8 cellular contexts compared by ENCODE assay signal in genomic region chr15:90231028-90232017, GRCh38.
A peak's percentile ranks its signal among the peaks of the same experiment; 100 is the strongest.
DNase-seq lines count a peak whose midpoint lies in the region; ATAC-seq lines count a peak whose summit lies in the region.

No MANE protein-coding gene starts in this region.

- ATAC-seq in GM18498 (IDR thresholded peaks at IDR 0.05; ENCODE audit: unreplicated experiment) (peak; percentile 18), HG03469 (IDR thresholded peaks at IDR 0.05; ENCODE audit: unreplicated experiment) (no peak), GM21381 (IDR thresholded peaks at IDR 0.05; ENCODE audit: unreplicated experiment) (no peak)

- peak; percentile 60 for DNase-seq in activated CD4-positive, CD25-positive, alpha-beta regulatory T cell treated with anti-CD3 and anti-CD28 coated beads, Interleukin-2, amount 50 U/mL, for 72 hours
- peak; percentile 38 to 60 (median 42) for DNase-seq in stimulated activated CD4-positive, alpha-beta T cell treated with anti-CD3 and anti-CD28 coated beads, Interleukin-12 subunit alpha, Interleukin-12 subunit beta, amount 100 ng/mL, for 48 hours (ENCODE audit: low read depth in 2 of 3, low spot score in 1 of 3)
- DNase-seq in HuH-7.5 (ENCODE audit: low spot score) (no peak), SW 1271 (lab: John Stamatoyannopoulos, UW) (no peak)

- peak overlapping the region; percentile 10 for H3K27ac ChIP-seq in cingulate gyrus (ENCODE audit: low read depth, low read length)

Comparison
In these comparisons a context has a peak if more than half of its experiments do, and no peak if none do; other contexts are left out.
1. DNase-seq: peak in activated CD4-positive, CD25-positive, alpha-beta regulatory T cell treated with anti-CD3 and anti-CD28 coated beads, Interleukin-2, amount 50 U/mL, for 72 hours (single experiment) and stimulated activated CD4-positive, alpha-beta T cell treated with anti-CD3 and anti-CD28 coated beads, Interleukin-12 subunit alpha, Interleukin-12 subunit beta, amount 100 ng/mL, for 48 hours (3 of 3); none in HuH-7.5 (single experiment) and SW 1271 (0 of 2).